In genomic region chr16:3625911-3626732, GRCh38 we compare ENCODE assay signal across 1 cellular context.
TF ChIP-seq lines count a peak whose summit lies in the region.

No MANE protein-coding gene starts in this region.

TF ChIP-seq in K562, 482 proteins besides CTCF, POLR2A, EP300 and RAD21 (continued from another document):
- TF ChIP-seq TCFL5 (CRISPR knock-in tag; conservative IDR thresholded peaks at IDR 0.05): no peak
- no peak for TF ChIP-seq TAF7 (tag; IDR thresholded peaks at IDR 0.05)
- 0 out of 2 replicates have a peak, but pooled peaks have one; percentile 18 for TF ChIP-seq NCOA6 (IDR thresholded peaks at IDR 0.05)
- no peak for TF ChIP-seq FOXO4 (CRISPR knock-in tag; IDR thresholded peaks at IDR 0.05)
- TF ChIP-seq CEBPB (tag; IDR thresholded peaks at IDR 0.05): peak; percentile 65
- TF ChIP-seq PHTF2 (CRISPR knock-in tag; IDR thresholded peaks at IDR 0.05): no peak
- TF ChIP-seq SPI1 (IDR thresholded peaks at IDR 0.05; ENCODE audit: borderline replicate concordance, low read depth, low read length): peak; percentile 36; the same call in 1 of the 2 replicates
- TF ChIP-seq GTF2E2 (tag; IDR thresholded peaks at IDR 0.05): no peak
- no peak for TF ChIP-seq CEBPG (CRISPR knock-in tag; IDR thresholded peaks at IDR 0.05)
- TF ChIP-seq CEBPG (tag; conservative IDR thresholded peaks at IDR 0.05 in 1 of 2, IDR thresholded peaks at IDR 0.05 in 1 of 2): peak; percentile 64 to 65
- TF ChIP-seq RBFOX2 (IDR thresholded peaks at IDR 0.05; ENCODE audit: low read depth, low read length): no peak
- no peak for TF ChIP-seq ZNF408 (CRISPR knock-in tag; IDR thresholded peaks at IDR 0.05; ENCODE audit: low read depth)
- TF ChIP-seq ZNF121 (CRISPR knock-in tag; conservative IDR thresholded peaks at IDR 0.05): peak; percentile 26; the same call in 1 of the 2 replicates
- no peak for TF ChIP-seq TCF7 (IDR thresholded peaks at IDR 0.05; ENCODE audit: borderline replicate concordance)
- no peak for TF ChIP-seq MBD2 (IDR thresholded peaks at IDR 0.05; ENCODE audit: borderline replicate concordance, low read depth)
- TF ChIP-seq ZNF217 (CRISPR knock-in tag; IDR thresholded peaks at IDR 0.05): no peak
- TF ChIP-seq DIDO1 (tag; IDR thresholded peaks at IDR 0.05; ENCODE audit: low read depth): no peak
- no peak for TF ChIP-seq ELF2 (CRISPR knock-in tag; IDR thresholded peaks at IDR 0.05)
- no peak for TF ChIP-seq DNMT1 (IDR thresholded peaks at IDR 0.05)
- peak; percentile 53; the same call in 1 of the 2 replicates for TF ChIP-seq SOX6 (IDR thresholded peaks at IDR 0.05)
- TF ChIP-seq KLF1 (tag; IDR thresholded peaks at IDR 0.05): no peak
- no peak for TF ChIP-seq POLR2B (IDR thresholded peaks at IDR 0.05; ENCODE audit: low read depth, partially characterized antibody)
- no peak for TF ChIP-seq HOMEZ (CRISPR knock-in tag; IDR thresholded peaks at IDR 0.05)
- TF ChIP-seq TSC22D4 (tag; IDR thresholded peaks at IDR 0.05): no peak
- TF ChIP-seq ETV1 (tag; conservative IDR thresholded peaks at IDR 0.05; ENCODE audit: low read depth): 0 out of 2 replicates have a peak, but pooled peaks have one; percentile 14
- TF ChIP-seq GTF2B (IDR thresholded peaks at IDR 0.05; ENCODE audit: extremely low read depth, insufficient read length): no peak
- no peak for TF ChIP-seq MTA1 (IDR thresholded peaks at IDR 0.05; ENCODE audit: borderline replicate concordance)
- TF ChIP-seq, protein P1, sequence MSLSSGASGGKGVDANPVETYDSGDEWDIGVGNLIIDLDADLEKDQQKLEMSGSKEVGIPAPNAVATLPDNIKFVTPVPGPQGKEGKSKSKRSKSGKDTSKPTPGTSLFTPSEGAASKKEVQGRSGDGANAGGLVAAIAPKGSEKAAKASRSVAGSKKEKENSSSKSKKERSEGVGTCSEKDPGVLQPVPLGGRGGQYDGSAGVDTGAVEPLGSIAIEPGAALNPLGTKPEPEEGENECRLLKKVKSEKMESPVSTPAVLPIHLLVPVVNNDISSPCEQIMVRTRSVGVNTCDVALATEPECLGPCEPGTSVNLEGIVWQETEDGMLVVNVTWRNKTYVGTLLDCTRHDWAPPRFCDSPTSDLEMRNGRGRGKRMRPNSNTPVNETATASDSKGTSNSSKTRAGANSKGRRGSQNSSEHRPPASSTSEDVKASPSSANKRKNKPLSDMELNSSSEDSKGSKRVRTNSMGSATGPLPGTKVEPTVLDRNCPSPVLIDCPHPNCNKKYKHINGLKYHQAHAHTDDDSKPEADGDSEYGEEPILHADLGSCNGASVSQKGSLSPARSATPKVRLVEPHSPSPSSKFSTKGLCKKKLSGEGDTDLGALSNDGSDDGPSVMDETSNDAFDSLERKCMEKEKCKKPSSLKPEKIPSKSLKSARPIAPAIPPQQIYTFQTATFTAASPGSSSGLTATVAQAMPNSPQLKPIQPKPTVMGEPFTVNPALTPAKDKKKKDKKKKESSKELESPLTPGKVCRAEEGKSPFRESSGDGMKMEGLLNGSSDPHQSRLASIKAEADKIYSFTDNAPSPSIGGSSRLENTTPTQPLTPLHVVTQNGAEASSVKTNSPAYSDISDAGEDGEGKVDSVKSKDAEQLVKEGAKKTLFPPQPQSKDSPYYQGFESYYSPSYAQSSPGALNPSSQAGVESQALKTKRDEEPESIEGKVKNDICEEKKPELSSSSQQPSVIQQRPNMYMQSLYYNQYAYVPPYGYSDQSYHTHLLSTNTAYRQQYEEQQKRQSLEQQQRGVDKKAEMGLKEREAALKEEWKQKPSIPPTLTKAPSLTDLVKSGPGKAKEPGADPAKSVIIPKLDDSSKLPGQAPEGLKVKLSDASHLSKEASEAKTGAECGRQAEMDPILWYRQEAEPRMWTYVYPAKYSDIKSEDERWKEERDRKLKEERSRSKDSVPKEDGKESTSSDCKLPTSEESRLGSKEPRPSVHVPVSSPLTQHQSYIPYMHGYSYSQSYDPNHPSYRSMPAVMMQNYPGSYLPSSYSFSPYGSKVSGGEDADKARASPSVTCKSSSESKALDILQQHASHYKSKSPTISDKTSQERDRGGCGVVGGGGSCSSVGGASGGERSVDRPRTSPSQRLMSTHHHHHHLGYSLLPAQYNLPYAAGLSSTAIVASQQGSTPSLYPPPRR (CRISPR knock-in tag; IDR thresholded peaks at IDR 0.05; ENCODE audit: borderline replicate concordance): no peak
- no peak for TF ChIP-seq CBX8 (IDR thresholded peaks at IDR 0.05; ENCODE audit: borderline replicate concordance, extremely low read depth, low read depth, low read length, poor library complexity, severe bottlenecking)
- TF ChIP-seq HMG20A (CRISPR knock-in tag; conservative IDR thresholded peaks at IDR 0.05): no peak
- TF ChIP-seq, protein P2, sequence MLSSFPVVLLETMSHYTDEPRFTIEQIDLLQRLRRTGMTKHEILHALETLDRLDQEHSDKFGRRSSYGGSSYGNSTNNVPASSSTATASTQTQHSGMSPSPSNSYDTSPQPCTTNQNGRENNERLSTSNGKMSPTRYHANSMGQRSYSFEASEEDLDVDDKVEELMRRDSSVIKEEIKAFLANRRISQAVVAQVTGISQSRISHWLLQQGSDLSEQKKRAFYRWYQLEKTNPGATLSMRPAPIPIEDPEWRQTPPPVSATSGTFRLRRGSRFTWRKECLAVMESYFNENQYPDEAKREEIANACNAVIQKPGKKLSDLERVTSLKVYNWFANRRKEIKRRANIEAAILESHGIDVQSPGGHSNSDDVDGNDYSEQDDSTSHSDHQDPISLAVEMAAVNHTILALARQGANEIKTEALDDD (IDR thresholded peaks at IDR 0.05): peak; percentile 46; the same call in 1 of the 2 replicates
- no peak for TF ChIP-seq ATF1 (CRISPR knock-in tag; IDR thresholded peaks at IDR 0.05)
- TF ChIP-seq ATF1 (tag; IDR thresholded peaks at IDR 0.05): no peak
TF ChIP-seq in K562: peak in this region for 9.
